27 cellular contexts compared by ENCODE assay signal in the genomic region with DNA sequence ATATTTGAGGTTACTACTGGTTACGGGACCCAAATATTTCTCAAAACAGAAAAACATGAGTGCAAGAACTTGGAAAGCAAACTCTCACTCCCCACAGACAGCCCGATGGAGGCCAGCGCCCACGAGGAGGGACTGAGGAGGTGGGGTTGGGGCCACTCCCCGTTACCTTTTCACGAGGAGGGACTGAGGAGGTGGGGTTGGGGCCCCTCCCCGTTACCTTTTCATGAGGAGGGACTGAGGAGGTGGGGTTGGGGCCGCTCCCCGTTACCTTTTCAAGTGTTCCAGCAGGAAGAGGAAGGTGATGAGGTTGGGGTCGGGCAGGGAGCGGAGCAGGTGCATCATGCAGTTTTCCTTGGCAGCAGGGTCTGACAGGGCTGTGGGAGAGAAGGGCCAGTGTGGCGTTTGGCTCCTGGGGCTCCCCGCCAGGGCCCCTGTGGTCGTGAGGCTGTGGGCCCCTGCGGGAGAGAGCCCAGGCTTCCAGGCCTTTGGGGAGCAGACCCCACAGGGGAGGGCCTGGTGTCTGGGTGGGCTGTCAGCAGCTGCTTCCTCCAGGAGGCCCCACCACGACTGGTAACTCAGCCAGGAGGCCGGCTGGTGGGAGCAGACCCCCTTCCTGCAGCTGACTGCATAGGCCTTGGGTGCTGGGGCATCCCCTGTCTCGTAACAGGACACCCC. TPM values are rescaled to one million over a fixed set of nuclear protein-coding genes. Genes with fewer than 3 reads are reported as not detected.
A peak's percentile ranks its signal among the peaks of the same experiment; 100 is the strongest.
DNase-seq lines count a peak whose midpoint lies in the region; ATAC-seq and TF ChIP-seq lines count a peak whose summit lies in the region.
"Had no signal": no experiment of that assay in that cellular context is flagged by ENCODE, and none has a peak within 500 bp of the region (broad histone marks: within the 10 kb centered on the region; RNA-seq: fewer than 3 reads in every experiment).

No MANE protein-coding gene starts in this region.

- H3K27ac ChIP-seq in cingulate gyrus (ENCODE audit: low read depth, low read length) (peak overlapping the region; percentile 60), upper lobe of left lung (peak overlapping the region in 3 of 4 donors; percentile 68 to 84 (median 79))
- H3K27ac ChIP-seq: neural progenitor cell, right lobe of liver, WERI-Rb-1 had no signal

- H3K4me3 Mint-ChIP-seq in activated naive CD8-positive, alpha-beta T cell treated with anti-CD3 and anti-CD28 coated beads, Interleukin-2, amount 10 ng/mL, durations not matched to agents 7 days and 5 days = no peak overlapping the region
- no peak overlapping the region for H3K4me3 Mint-ChIP-seq in activated naive CD8-positive, alpha-beta T cell treated with anti-CD3 and anti-CD28 coated beads, Interleukin-2, amount 50 U/mL, for 24 hours
- no peak overlapping the region for H3K4me3 Mint-ChIP-seq in memory B cell
- no peak overlapping the region for H3K4me3 Mint-ChIP-seq in activated CD4-positive, alpha-beta memory T cell treated with anti-CD3 and anti-CD28 coated beads, Interleukin-2, amount 10 ng/mL, durations not matched to agents 7 days and 5 days
- H3K4me3 Mint-ChIP-seq: brain; CD4-positive, CD25-positive, alpha-beta regulatory T cell; neural progenitor cell had no signal

- whole genome bisulfite sequencing in upper lobe of left lung, 2 donors = 79 to 82% methylated on average over 12 to 18 of the region's 18 CpGs

- TF ChIP-seq POLR2A in upper lobe of left lung (IDR thresholded peaks at IDR 0.05) = no peak

- H3K4me3 ChIP-seq in upper lobe of left lung = no peak overlapping the region
- H3K4me3 ChIP-seq: neural progenitor cell, right lobe of liver had no signal

- no peaks in the 10 kb centered on the region for H3K9me3 ChIP-seq in upper lobe of left lung
- H3K9me3 ChIP-seq: right lobe of liver had no signal

- CTCF ChIA-PET in activated CD4-positive, alpha-beta memory T cell treated with anti-CD3 and anti-CD28 coated beads, Interleukin-2, amount 10 ng/mL, durations not matched to agents 7 days and 5 days (lab: Charles Lee) = no interaction called here

- ATAC-seq in activated naive CD8-positive, alpha-beta T cell treated with anti-CD3 and anti-CD28 coated beads, Interleukin-2, amount 10 ng/mL, durations not matched to agents 7 days and 5 days (ENCODE audit: low read depth) = no peak
- ATAC-seq in activated naive CD8-positive, alpha-beta T cell treated with anti-CD3 and anti-CD28 coated beads, Interleukin-2, amount 50 U/mL, for 24 hours = no peak
- no peak for ATAC-seq in memory B cell (ENCODE audit: low read depth)
- no peak for ATAC-seq in upper lobe of left lung (ENCODE audit: low FRiP score in 2 of 2)
- ATAC-seq: HCT116, left lobe of liver, Panc1, right lobe of liver had no signal

- POLR2A ChIA-PET in activated naive CD8-positive, alpha-beta T cell treated with anti-CD3 and anti-CD28 coated beads, Interleukin-2, amount 10 ng/mL, durations not matched to agents 7 days and 5 days (lab: Charles Lee) = no interaction called here
- POLR2A ChIA-PET in activated CD4-positive, alpha-beta memory T cell treated with anti-CD3 and anti-CD28 coated beads, Interleukin-2, amount 10 ng/mL, durations not matched to agents 7 days and 5 days (lab: Charles Lee) = no interaction called here

- peaks cover 24 to 44% (median 26%) of the 10 kb centered on the region in 4 donors for H3K4me1 ChIP-seq in upper lobe of left lung
- H3K4me1 ChIP-seq: neural progenitor cell had no signal

- peaks cover 7% of the 10 kb centered on the region for H3K36me3 Mint-ChIP-seq in activated naive CD8-positive, alpha-beta T cell treated with anti-CD3 and anti-CD28 coated beads, Interleukin-2, amount 10 ng/mL, durations not matched to agents 7 days and 5 days
- peaks cover 2% of the 10 kb centered on the region for H3K36me3 Mint-ChIP-seq in activated naive CD8-positive, alpha-beta T cell treated with anti-CD3 and anti-CD28 coated beads, Interleukin-2, amount 50 U/mL, for 24 hours (ENCODE audit: low read depth)
- peaks cover 9% of the 10 kb centered on the region for H3K36me3 Mint-ChIP-seq in memory B cell
- peaks cover 24% of the 10 kb centered on the region for H3K36me3 Mint-ChIP-seq in activated CD4-positive, alpha-beta memory T cell treated with anti-CD3 and anti-CD28 coated beads, Interleukin-2, amount 10 ng/mL, durations not matched to agents 7 days and 5 days (ENCODE audit: low read depth)

- peak overlapping the region; percentile 34 for H3K27ac Mint-ChIP-seq in activated naive CD8-positive, alpha-beta T cell treated with anti-CD3 and anti-CD28 coated beads, Interleukin-2, amount 10 ng/mL, durations not matched to agents 7 days and 5 days
- H3K27ac Mint-ChIP-seq in activated naive CD8-positive, alpha-beta T cell treated with anti-CD3 and anti-CD28 coated beads, Interleukin-2, amount 50 U/mL, for 24 hours = no peak overlapping the region
- peak overlapping the region; percentile 77 for H3K27ac Mint-ChIP-seq in memory B cell
- no peak overlapping the region for H3K27ac Mint-ChIP-seq in activated CD4-positive, alpha-beta memory T cell treated with anti-CD3 and anti-CD28 coated beads, Interleukin-2, amount 10 ng/mL, durations not matched to agents 7 days and 5 days
- H3K27ac Mint-ChIP-seq: CD4-positive, CD25-positive, alpha-beta regulatory T cell; neural progenitor cell had no signal

- no peaks in the 10 kb centered on the region for H3K9me3 Mint-ChIP-seq in activated naive CD8-positive, alpha-beta T cell treated with anti-CD3 and anti-CD28 coated beads, Interleukin-2, amount 10 ng/mL, durations not matched to agents 7 days and 5 days
- no peaks in the 10 kb centered on the region for H3K9me3 Mint-ChIP-seq in activated naive CD8-positive, alpha-beta T cell treated with anti-CD3 and anti-CD28 coated beads, Interleukin-2, amount 50 U/mL, for 24 hours
- no peaks in the 10 kb centered on the region for H3K9me3 Mint-ChIP-seq in memory B cell
- no peaks in the 10 kb centered on the region for H3K9me3 Mint-ChIP-seq in activated CD4-positive, alpha-beta memory T cell treated with anti-CD3 and anti-CD28 coated beads, Interleukin-2, amount 10 ng/mL, durations not matched to agents 7 days and 5 days
- H3K9me3 Mint-ChIP-seq: brain; CD4-positive, CD25-positive, alpha-beta regulatory T cell; neural progenitor cell had no signal

- no peak for TF ChIP-seq CTCF in upper lobe of left lung (IDR thresholded peaks at IDR 0.05)

- peaks cover 28 to 86% (median 76%) of the 10 kb centered on the region in 4 donors for H3K36me3 ChIP-seq in upper lobe of left lung
- H3K36me3 ChIP-seq: neural progenitor cell had no signal

- H3K27me3 Mint-ChIP-seq in activated naive CD8-positive, alpha-beta T cell treated with anti-CD3 and anti-CD28 coated beads, Interleukin-2, amount 10 ng/mL, durations not matched to agents 7 days and 5 days = no peaks in the 10 kb centered on the region
- no peaks in the 10 kb centered on the region for H3K27me3 Mint-ChIP-seq in activated naive CD8-positive, alpha-beta T cell treated with anti-CD3 and anti-CD28 coated beads, Interleukin-2, amount 50 U/mL, for 24 hours
- H3K27me3 Mint-ChIP-seq in memory B cell = no peaks in the 10 kb centered on the region
- no peaks in the 10 kb centered on the region for H3K27me3 Mint-ChIP-seq in activated CD4-positive, alpha-beta memory T cell treated with anti-CD3 and anti-CD28 coated beads, Interleukin-2, amount 10 ng/mL, durations not matched to agents 7 days and 5 days
- H3K27me3 Mint-ChIP-seq: CD4-positive, CD25-positive, alpha-beta regulatory T cell had no signal

- no peak for TF ChIP-seq EP300 in upper lobe of left lung (IDR thresholded peaks at IDR 0.05)

- H3K27me3 ChIP-seq in upper lobe of left lung = no peaks in the 10 kb centered on the region
- H3K27me3 ChIP-seq: neural progenitor cell, right lobe of liver had no signal

- H3K4me1 Mint-ChIP-seq in activated naive CD8-positive, alpha-beta T cell treated with anti-CD3 and anti-CD28 coated beads, Interleukin-2, amount 10 ng/mL, durations not matched to agents 7 days and 5 days = peaks cover 4% of the 10 kb centered on the region
- H3K4me1 Mint-ChIP-seq in activated naive CD8-positive, alpha-beta T cell treated with anti-CD3 and anti-CD28 coated beads, Interleukin-2, amount 50 U/mL, for 24 hours = peaks cover 9% of the 10 kb centered on the region
- H3K4me1 Mint-ChIP-seq in memory B cell = no peaks in the 10 kb centered on the region
- no peaks in the 10 kb centered on the region for H3K4me1 Mint-ChIP-seq in activated CD4-positive, alpha-beta memory T cell treated with anti-CD3 and anti-CD28 coated beads, Interleukin-2, amount 10 ng/mL, durations not matched to agents 7 days and 5 days
- H3K4me1 Mint-ChIP-seq: CD4-positive, CD25-positive, alpha-beta regulatory T cell had no signal

- DNase-seq in activated naive CD8-positive, alpha-beta T cell treated with anti-CD3 and anti-CD28 coated beads, Interleukin-2, amount 10 ng/mL, durations not matched to agents 7 days and 5 days = no peak
- DNase-seq in activated naive CD8-positive, alpha-beta T cell treated with anti-CD3 and anti-CD28 coated beads, Interleukin-2, amount 50 U/mL, for 24 hours = no peak
- DNase-seq in memory B cell (ENCODE audit: low spot score in 2 of 2) = no peak
- DNase-seq in upper lobe of left lung = peak in 1 of 2 donors; percentile 73
- no peak for DNase-seq in HuH-7 (ENCODE audit: low spot score)
- no peak for DNase-seq in activated CD4-positive, alpha-beta memory T cell treated with anti-CD3 and anti-CD28 coated beads, Interleukin-2, amount 10 ng/mL, durations not matched to agents 7 days and 5 days
- no peak for DNase-seq in NCI-H146 (lab: John Stamatoyannopoulos, UW)
- DNase-seq: activated CD4-positive, alpha-beta T cell treated with anti-CD3 and anti-CD28 coated beads for 4 hours; activated gamma-delta T cell treated with Interleukin-2 at 50 U/mL for 16 hours; activated T-cell treated with anti-CD3 and anti-CD28 coated beads, Interleukin-2, amount 50 U/mL, for 48 hours; Calu3; CD4-positive, CD25-positive, alpha-beta regulatory T cell; cerebellar nuclear complex; DND-41; GF-D8; IMR-90; NCI-H446; NCI-H774; T1000; WERI-Rb-1 had no signal

RNA-seq across cellular contexts. Expression of gene TIMM22, which starts 12.6 kb away (rescaled TPM):
- total RNA-seq in activated naive CD8-positive, alpha-beta T cell treated with anti-CD3 and anti-CD28 coated beads, Interleukin-2, amount 10 ng/mL, durations not matched to agents 7 days and 5 days = 10 to 100 TPM; 10.3 to 10.7 TPM
- total RNA-seq in upper lobe of left lung = 10 to 100 TPM in 2 of 6 donors, 1 to 10 TPM in 4; 6.3 to 13.5 (median 8.9) TPM
- 1 to 10 TPM; 8.1 to 8.2 TPM for total RNA-seq in activated CD4-positive, alpha-beta memory T cell treated with anti-CD3 and anti-CD28 coated beads, Interleukin-2, amount 10 ng/mL, durations not matched to agents 7 days and 5 days

RNA-seq across cellular contexts. Expression of gene NXN, which starts 30.0 kb away (rescaled TPM):
- total RNA-seq in activated naive CD8-positive, alpha-beta T cell treated with anti-CD3 and anti-CD28 coated beads, Interleukin-2, amount 10 ng/mL, durations not matched to agents 7 days and 5 days = under 1 TPM; 0.22 to 0.37 TPM
- total RNA-seq in upper lobe of left lung = 10 to 100 TPM; 32.4 to 63.1 (median 52.2) TPM
- total RNA-seq in activated CD4-positive, alpha-beta memory T cell treated with anti-CD3 and anti-CD28 coated beads, Interleukin-2, amount 10 ng/mL, durations not matched to agents 7 days and 5 days = under 1 TPM; 0.23 to 0.30 TPM

Comparison
In these comparisons a context has a peak if more than half of its experiments do, and no peak if none do; other contexts are left out.
1. H3K27ac Mint-ChIP-seq: peak in activated naive CD8-positive, alpha-beta T cell treated with anti-CD3 and anti-CD28 coated beads, Interleukin-2, amount 10 ng/mL, durations not matched to agents 7 days and 5 days (single experiment) and memory B cell (single experiment); none in activated naive CD8-positive, alpha-beta T cell treated with anti-CD3 and anti-CD28 coated beads, Interleukin-2, amount 50 U/mL, for 24 hours (single experiment) and activated CD4-positive, alpha-beta memory T cell treated with anti-CD3 and anti-CD28 coated beads, Interleukin-2, amount 10 ng/mL, durations not matched to agents 7 days and 5 days (single experiment).
2. RNA of gene NXN, which starts 30.0 kb away (total RNA-seq): 32.4 to 63.1 TPM in upper lobe of left lung; 0.22 to 0.37 TPM in activated naive CD8-positive, alpha-beta T cell treated with anti-CD3 and anti-CD28 coated beads, Interleukin-2, amount 10 ng/mL, durations not matched to agents 7 days and 5 days and 0.23 to 0.30 TPM in activated CD4-positive, alpha-beta memory T cell treated with anti-CD3 and anti-CD28 coated beads, Interleukin-2, amount 10 ng/mL, durations not matched to agents 7 days and 5 days; every median in the first group is over 10 times any median in the second.